ENCODE assay signal across 11 cellular contexts in the genomic region with DNA sequence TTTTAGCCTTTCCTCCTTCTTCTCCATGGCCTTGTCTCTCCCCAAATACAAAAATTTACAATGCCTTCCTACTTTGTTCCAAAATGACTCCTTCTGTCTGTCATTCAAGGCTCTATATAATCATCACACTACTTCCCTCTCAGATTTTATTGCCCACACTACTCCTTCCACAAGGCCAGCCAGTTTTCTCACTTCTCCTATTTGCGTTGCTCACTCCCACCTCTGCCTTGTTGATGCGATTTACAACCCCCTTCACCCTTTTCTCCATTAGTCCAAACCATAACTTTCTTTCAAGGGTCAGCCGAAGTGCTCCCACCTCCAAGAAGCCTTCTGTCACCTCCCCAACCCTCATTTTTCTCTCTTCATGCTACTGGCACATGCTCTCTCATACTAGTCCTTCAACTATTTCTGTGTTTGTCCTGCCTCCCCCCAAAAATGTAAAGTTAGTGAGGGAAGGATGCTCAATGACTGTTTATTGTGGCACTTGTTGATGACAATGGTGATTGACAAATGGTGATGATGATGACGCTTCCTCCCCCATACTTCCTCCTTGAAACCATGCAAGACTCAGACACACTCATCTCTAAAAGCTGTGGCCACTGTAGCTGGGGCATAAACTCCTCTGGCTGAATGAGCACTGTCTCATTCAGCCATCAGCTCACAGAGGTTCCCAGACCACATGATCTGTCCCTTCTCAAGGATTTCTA. TPM values are rescaled to one million over a fixed set of nuclear protein-coding genes. Genes with fewer than 3 reads are reported as not detected.
DNase-seq lines count a peak whose midpoint lies in the region; ATAC-seq and TF ChIP-seq lines count a peak whose summit lies in the region.
"Had no signal": no experiment of that assay in that cellular context is flagged by ENCODE, and none has a peak within 500 bp of the region (broad histone marks: within the 10 kb centered on the region; RNA-seq: fewer than 3 reads in every experiment).

No MANE protein-coding gene starts in this region.

- CTCF ChIA-PET in activated CD4-positive, alpha-beta memory T cell treated with anti-CD3 and anti-CD28 coated beads, Interleukin-2, amount 10 ng/mL, durations not matched to agents 7 days and 5 days (lab: Charles Lee) = no interaction called here
- CTCF ChIA-PET in CD8-positive, alpha-beta T cell (lab: Charles Lee) = no interaction called here

- H4K8ac ChIP-seq in trophoblast cell (ENCODE audit: low read depth, low read length) = no peak overlapping the region

- intact Hi-C loops in CD8-positive, alpha-beta T cell (cut with DNase I, micrococcal nuclease) = no loop called here

- no peaks in the 10 kb centered on the region for H3K27me3 ChIP-seq in CD8-positive, alpha-beta T cell (ENCODE audit: insufficient read depth, low read length)
- no peaks in the 10 kb centered on the region for H3K27me3 ChIP-seq in trophoblast cell (ENCODE audit: insufficient read depth, low read length)

- H3K4me1 Mint-ChIP-seq in activated CD4-positive, alpha-beta memory T cell treated with anti-CD3 and anti-CD28 coated beads, Interleukin-2, amount 10 ng/mL, durations not matched to agents 7 days and 5 days = peaks cover 23% of the 10 kb centered on the region
- H3K4me1 Mint-ChIP-seq in CD8-positive, alpha-beta T cell (ENCODE audit: low read depth) = peaks cover 27% of the 10 kb centered on the region

- H3K23ac ChIP-seq in trophoblast cell (ENCODE audit: low read length) = no peak overlapping the region

- H2BK12ac ChIP-seq in trophoblast cell (ENCODE audit: low read length) = no peak overlapping the region

- no peak overlapping the region for H3K4me2 ChIP-seq in trophoblast cell (ENCODE audit: low read length)

- no peak overlapping the region for H3K4me3 ChIP-seq in CD8-positive, alpha-beta T cell (ENCODE audit: low read depth, low read length)
- no peak overlapping the region for H3K4me3 ChIP-seq in trophoblast cell (ENCODE audit: low read depth, low read length)

- H3K27ac Mint-ChIP-seq in activated CD4-positive, alpha-beta memory T cell treated with anti-CD3 and anti-CD28 coated beads, Interleukin-2, amount 10 ng/mL, durations not matched to agents 7 days and 5 days = no peak overlapping the region
- H3K27ac Mint-ChIP-seq in CD8-positive, alpha-beta T cell = no peak overlapping the region
- H3K27ac Mint-ChIP-seq: dendritic cell treated with granulocyte-macrophage colony-stimulating factor and Interleukin-4, amounts not matched to agents 40 ng/mL and 50 ng/mL, for 4 days had no signal

- ATAC-seq in GM18498 (IDR thresholded peaks at IDR 0.05; ENCODE audit: unreplicated experiment) (peak; percentile 65), GM19463 (IDR thresholded peaks at IDR 0.05; ENCODE audit: unreplicated experiment) (peak; percentile 59), HG03095 (IDR thresholded peaks at IDR 0.05; ENCODE audit: unreplicated experiment) (peak; percentile 74)
- ATAC-seq in CD8-positive, alpha-beta T cell = no peak

- H3K4ac ChIP-seq in trophoblast cell (ENCODE audit: low read depth, low read length) = no peak overlapping the region

- WGBS in trophoblast cell (ENCODE audit: extremely low coverage, insufficient coverage, insufficient read length) = no CpG with 5 or more reads among the region's 4 CpGs

- H2BK120ac ChIP-seq in trophoblast cell (ENCODE audit: insufficient read depth, low read length, poor library complexity) = no peak overlapping the region

- no peak overlapping the region for H3K9ac ChIP-seq in trophoblast cell (ENCODE audit: low read length)
- H3K9ac ChIP-seq: parathyroid adenoma had no signal

- no peak overlapping the region for H4K12ac ChIP-seq in trophoblast cell (ENCODE audit: low read depth, low read length)

- no peak overlapping the region for H2BK5ac ChIP-seq in trophoblast cell (ENCODE audit: low read depth, low read length, poor library complexity)

- no peak overlapping the region for H3K18ac ChIP-seq in trophoblast cell (ENCODE audit: low read length)

- H3K9me3 ChIP-seq in CD8-positive, alpha-beta T cell (ENCODE audit: low read length) = no peaks in the 10 kb centered on the region
- H3K9me3 ChIP-seq in trophoblast cell (ENCODE audit: insufficient read depth, low read depth, low read length) = no peaks in the 10 kb centered on the region

- no peaks in the 10 kb centered on the region for H3K36me3 ChIP-seq in CD8-positive, alpha-beta T cell (ENCODE audit: insufficient read depth, low read length)
- H3K36me3 ChIP-seq in trophoblast cell (ENCODE audit: control insufficient read depth in 1 of 2, insufficient read depth in 2 of 2, low read length in 2 of 2) = no peaks in the 10 kb centered on the region

- no peak overlapping the region for H2AK5ac ChIP-seq in trophoblast cell (ENCODE audit: low read length)

- no peak for TF ChIP-seq CTCF in CD8-positive, alpha-beta T cell (IDR thresholded peaks at IDR 0.05)

- H3K14ac ChIP-seq in trophoblast cell (ENCODE audit: low read length) = no peak overlapping the region

- no peak overlapping the region for H3K27ac ChIP-seq in CD8-positive, alpha-beta T cell (ENCODE audit: low read depth, low read length)
- H3K27ac ChIP-seq in trophoblast cell (ENCODE audit: low read depth, low read length) = no peak overlapping the region
- H3K27ac ChIP-seq: parathyroid adenoma had no signal

- H2AFZ ChIP-seq in trophoblast cell (ENCODE audit: insufficient read depth, low read length, poor library complexity) = no peak overlapping the region
- H2AFZ ChIP-seq: parathyroid adenoma had no signal

- H3K79me2 ChIP-seq in trophoblast cell (ENCODE audit: control insufficient read depth, insufficient read depth, low read length, poor library complexity) = no peaks in the 10 kb centered on the region
- H3K79me2 ChIP-seq: parathyroid adenoma had no signal

- peaks cover 4% of the 10 kb centered on the region for H3K27me3 Mint-ChIP-seq in activated CD4-positive, alpha-beta memory T cell treated with anti-CD3 and anti-CD28 coated beads, Interleukin-2, amount 10 ng/mL, durations not matched to agents 7 days and 5 days
- peaks cover 6% of the 10 kb centered on the region for H3K27me3 Mint-ChIP-seq in CD8-positive, alpha-beta T cell (ENCODE audit: low read depth)

- H3K4me3 Mint-ChIP-seq in activated CD4-positive, alpha-beta memory T cell treated with anti-CD3 and anti-CD28 coated beads, Interleukin-2, amount 10 ng/mL, durations not matched to agents 7 days and 5 days = no peak overlapping the region
- H3K4me3 Mint-ChIP-seq in CD8-positive, alpha-beta T cell = no peak overlapping the region
- H3K4me3 Mint-ChIP-seq: dendritic cell treated with granulocyte-macrophage colony-stimulating factor and Interleukin-4, amounts not matched to agents 40 ng/mL and 50 ng/mL, for 4 days had no signal

- DNase-seq in activated CD4-positive, alpha-beta memory T cell treated with anti-CD3 and anti-CD28 coated beads, Interleukin-2, amount 10 ng/mL, durations not matched to agents 7 days and 5 days = peak; percentile 17
- DNase-seq in CD8-positive, alpha-beta T cell = no peak
- no peak for DNase-seq in H4 (ENCODE audit: low spot score)
- DNase-seq in trophoblast cell = no peak
- no peak for DNase-seq in activated effector memory CD4-positive, alpha-beta T cell treated with anti-CD3 and anti-CD28 coated beads, Interleukin-2, amount 50 U/mL, for 16 hours

- peaks cover 5% of the 10 kb centered on the region for H3K36me3 Mint-ChIP-seq in activated CD4-positive, alpha-beta memory T cell treated with anti-CD3 and anti-CD28 coated beads, Interleukin-2, amount 10 ng/mL, durations not matched to agents 7 days and 5 days (ENCODE audit: low read depth)
- peaks cover 2% of the 10 kb centered on the region for H3K36me3 Mint-ChIP-seq in CD8-positive, alpha-beta T cell

- H3K9me3 Mint-ChIP-seq in activated CD4-positive, alpha-beta memory T cell treated with anti-CD3 and anti-CD28 coated beads, Interleukin-2, amount 10 ng/mL, durations not matched to agents 7 days and 5 days = peaks cover 7% of the 10 kb centered on the region
- H3K9me3 Mint-ChIP-seq in CD8-positive, alpha-beta T cell = no peaks in the 10 kb centered on the region

- H4K91ac ChIP-seq in trophoblast cell (ENCODE audit: low read depth, low read length) = no peak overlapping the region

- no peaks in the 10 kb centered on the region for H3K4me1 ChIP-seq in CD8-positive, alpha-beta T cell (ENCODE audit: insufficient read depth, low read length)
- no peaks in the 10 kb centered on the region for H3K4me1 ChIP-seq in trophoblast cell (ENCODE audit: control insufficient read depth in 1 of 2, insufficient read depth in 2 of 2, low read length in 2 of 2)
- H3K4me1 ChIP-seq: parathyroid adenoma had no signal

- H3K79me1 ChIP-seq in trophoblast cell (ENCODE audit: low read length) = no peaks in the 10 kb centered on the region

- POLR2A ChIA-PET in activated CD4-positive, alpha-beta memory T cell treated with anti-CD3 and anti-CD28 coated beads, Interleukin-2, amount 10 ng/mL, durations not matched to agents 7 days and 5 days (lab: Charles Lee) = no interaction called here
- POLR2A ChIA-PET in CD8-positive, alpha-beta T cell (lab: Charles Lee) = no interaction called here

RNA-seq across cellular contexts. Expression of a gene that starts 2.7 kb away (rescaled TPM):
- under 1 TPM; 0.15 to 0.35 TPM for total RNA-seq in activated CD4-positive, alpha-beta memory T cell treated with anti-CD3 and anti-CD28 coated beads, Interleukin-2, amount 10 ng/mL, durations not matched to agents 7 days and 5 days
- total RNA-seq in CD8-positive, alpha-beta T cell = under 1 TPM; 0.87 to 0.94 TPM
- total RNA-seq in H4 (2014; rRNA removed; shearing (Covaris generic)) = 0.31 and 0.39 TPM in 2 replicates
- 0.16 and 0.17 TPM in 2 replicates for polyA plus RNA-seq in trophoblast cell (2013)

RNA-seq across cellular contexts. Expression of a gene that starts 38.1 kb away (rescaled TPM):
- total RNA-seq in activated CD4-positive, alpha-beta memory T cell treated with anti-CD3 and anti-CD28 coated beads, Interleukin-2, amount 10 ng/mL, durations not matched to agents 7 days and 5 days = not detected
- not detected for total RNA-seq in CD8-positive, alpha-beta T cell
- total RNA-seq in H4 (2014; rRNA removed; shearing (Covaris generic)) = not detected in 2 replicates
- not detected in 2 replicates for polyA plus RNA-seq in trophoblast cell (2013)
- total RNA-seq: activated CD8-positive, alpha-beta memory T cell treated with anti-CD3 and anti-CD28 coated beads for 36 hours had no signal

RNA-seq across cellular contexts. Expression of a gene that starts 57.2 kb away (rescaled TPM):
- total RNA-seq in activated CD4-positive, alpha-beta memory T cell treated with anti-CD3 and anti-CD28 coated beads, Interleukin-2, amount 10 ng/mL, durations not matched to agents 7 days and 5 days = not detected
- not detected for total RNA-seq in CD8-positive, alpha-beta T cell
- total RNA-seq in H4 (2014; rRNA removed; shearing (Covaris generic)) = not detected in 2 replicates
- polyA plus RNA-seq in trophoblast cell (2013) = 0.08 TPM in 1 of 2 replicates, not detected in the other
- total RNA-seq: activated CD8-positive, alpha-beta memory T cell treated with anti-CD3 and anti-CD28 coated beads for 36 hours had no signal
